1 cellular context compared by ENCODE assay signal in the genomic region with DNA sequence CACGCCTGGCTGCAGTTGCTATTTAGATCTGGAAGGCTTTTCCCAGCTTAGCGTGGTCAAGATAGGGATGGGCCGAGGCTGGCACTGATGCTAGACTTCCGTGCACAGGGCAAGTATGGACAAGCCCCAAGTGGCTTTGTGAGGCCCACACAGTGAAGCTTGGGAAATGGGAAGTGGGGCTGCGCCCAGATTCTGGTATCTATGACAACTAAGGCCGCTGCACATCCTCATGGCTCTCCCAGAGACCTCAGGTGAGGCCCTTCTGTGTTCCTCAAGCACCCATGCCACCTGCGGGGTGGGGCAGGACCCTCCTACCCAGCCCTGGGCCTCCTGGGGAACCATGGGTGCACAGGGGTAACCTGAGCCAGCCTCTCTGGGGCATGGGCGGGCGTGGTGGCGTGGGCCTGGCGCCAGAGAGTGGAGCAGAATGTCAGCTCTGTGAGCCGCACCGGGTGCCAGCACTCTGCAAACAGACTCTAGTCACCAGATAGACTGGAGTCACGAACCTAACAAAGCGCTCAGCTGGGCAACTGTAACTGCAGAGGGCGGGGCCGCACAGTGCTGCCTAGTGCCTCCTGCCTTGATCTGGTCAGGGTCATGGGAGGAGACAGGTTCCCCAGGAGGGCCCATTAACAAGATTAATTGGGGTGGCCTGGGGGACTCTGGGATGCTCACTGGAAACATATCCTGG.
TF ChIP-seq lines count a peak whose summit lies in the region.

No MANE protein-coding gene starts in this region.

TF ChIP-seq in HepG2, 621 proteins besides CTCF, POLR2A, EP300 and RAD21 (continued from another document and continues in another):
- TF ChIP-seq, protein P1, sequence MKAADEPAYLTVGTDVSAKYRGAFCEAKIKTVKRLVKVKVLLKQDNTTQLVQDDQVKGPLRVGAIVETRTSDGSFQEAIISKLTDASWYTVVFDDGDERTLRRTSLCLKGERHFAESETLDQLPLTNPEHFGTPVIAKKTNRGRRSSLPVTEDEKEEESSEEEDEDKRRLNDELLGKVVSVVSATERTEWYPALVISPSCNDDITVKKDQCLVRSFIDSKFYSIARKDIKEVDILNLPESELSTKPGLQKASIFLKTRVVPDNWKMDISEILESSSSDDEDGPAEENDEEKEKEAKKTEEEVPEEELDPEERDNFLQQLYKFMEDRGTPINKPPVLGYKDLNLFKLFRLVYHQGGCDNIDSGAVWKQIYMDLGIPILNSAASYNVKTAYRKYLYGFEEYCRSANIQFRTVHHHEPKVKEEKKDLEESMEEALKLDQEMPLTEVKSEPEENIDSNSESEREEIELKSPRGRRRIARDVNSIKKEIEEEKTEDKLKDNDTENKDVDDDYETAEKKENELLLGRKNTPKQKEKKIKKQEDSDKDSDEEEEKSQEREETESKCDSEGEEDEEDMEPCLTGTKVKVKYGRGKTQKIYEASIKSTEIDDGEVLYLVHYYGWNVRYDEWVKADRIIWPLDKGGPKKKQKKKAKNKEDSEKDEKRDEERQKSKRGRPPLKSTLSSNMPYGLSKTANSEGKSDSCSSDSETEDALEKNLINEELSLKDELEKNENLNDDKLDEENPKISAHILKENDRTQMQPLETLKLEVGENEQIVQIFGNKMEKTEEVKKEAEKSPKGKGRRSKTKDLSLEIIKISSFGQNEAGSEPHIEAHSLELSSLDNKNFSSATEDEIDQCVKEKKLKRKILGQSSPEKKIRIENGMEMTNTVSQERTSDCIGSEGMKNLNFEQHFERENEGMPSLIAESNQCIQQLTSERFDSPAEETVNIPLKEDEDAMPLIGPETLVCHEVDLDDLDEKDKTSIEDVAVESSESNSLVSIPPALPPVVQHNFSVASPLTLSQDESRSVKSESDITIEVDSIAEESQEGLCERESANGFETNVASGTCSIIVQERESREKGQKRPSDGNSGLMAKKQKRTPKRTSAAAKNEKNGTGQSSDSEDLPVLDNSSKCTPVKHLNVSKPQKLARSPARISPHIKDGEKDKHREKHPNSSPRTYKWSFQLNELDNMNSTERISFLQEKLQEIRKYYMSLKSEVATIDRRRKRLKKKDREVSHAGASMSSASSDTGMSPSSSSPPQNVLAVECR (CRISPR knock-in tag; IDR thresholded peaks at IDR 0.05; ENCODE audit: borderline replicate concordance) = peak; percentile 15; the same call in 1 of the 2 replicates
- TF ChIP-seq BORCS8-MEF2B (CRISPR knock-in tag; IDR thresholded peaks at IDR 0.05) = no peak
- TF ChIP-seq ZNF350 (CRISPR knock-in tag; IDR thresholded peaks at IDR 0.05; ENCODE audit: borderline replicate concordance, low read depth) = peak; percentile 18; the same call in 1 of the 2 replicates
- no peak for TF ChIP-seq ZBTB8A (CRISPR knock-in tag; IDR thresholded peaks at IDR 0.05; ENCODE audit: borderline replicate concordance, low read depth)
- no peak for TF ChIP-seq KLF13 (CRISPR knock-in tag; IDR thresholded peaks at IDR 0.05)
- peak; percentile 25; the same call in 1 of the 2 replicates for TF ChIP-seq ZNF644 (CRISPR knock-in tag; IDR thresholded peaks at IDR 0.05; ENCODE audit: low read depth)
- TF ChIP-seq, protein P2, sequence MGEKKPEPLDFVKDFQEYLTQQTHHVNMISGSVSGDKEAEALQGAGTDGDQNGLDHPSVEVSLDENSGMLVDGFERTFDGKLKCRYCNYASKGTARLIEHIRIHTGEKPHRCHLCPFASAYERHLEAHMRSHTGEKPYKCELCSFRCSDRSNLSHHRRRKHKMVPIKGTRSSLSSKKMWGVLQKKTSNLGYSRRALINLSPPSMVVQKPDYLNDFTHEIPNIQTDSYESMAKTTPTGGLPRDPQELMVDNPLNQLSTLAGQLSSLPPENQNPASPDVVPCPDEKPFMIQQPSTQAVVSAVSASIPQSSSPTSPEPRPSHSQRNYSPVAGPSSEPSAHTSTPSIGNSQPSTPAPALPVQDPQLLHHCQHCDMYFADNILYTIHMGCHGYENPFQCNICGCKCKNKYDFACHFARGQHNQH (CRISPR knock-in tag; IDR thresholded peaks at IDR 0.05) = peak; percentile 37; the same call in 1 of the 2 replicates
- TF ChIP-seq RFX5 (IDR thresholded peaks at IDR 0.05; ENCODE audit: low read depth, low read length) = no peak
- TF ChIP-seq PRPF4 (IDR thresholded peaks at IDR 0.05; ENCODE audit: low read depth, low read length, poor library complexity, severe bottlenecking) = no peak
- 0 out of 2 replicates have a peak, but pooled peaks have one; percentile 33 for TF ChIP-seq HMG20A (CRISPR knock-in tag; IDR thresholded peaks at IDR 0.05; ENCODE audit: borderline replicate concordance)
- TF ChIP-seq, protein P3, sequence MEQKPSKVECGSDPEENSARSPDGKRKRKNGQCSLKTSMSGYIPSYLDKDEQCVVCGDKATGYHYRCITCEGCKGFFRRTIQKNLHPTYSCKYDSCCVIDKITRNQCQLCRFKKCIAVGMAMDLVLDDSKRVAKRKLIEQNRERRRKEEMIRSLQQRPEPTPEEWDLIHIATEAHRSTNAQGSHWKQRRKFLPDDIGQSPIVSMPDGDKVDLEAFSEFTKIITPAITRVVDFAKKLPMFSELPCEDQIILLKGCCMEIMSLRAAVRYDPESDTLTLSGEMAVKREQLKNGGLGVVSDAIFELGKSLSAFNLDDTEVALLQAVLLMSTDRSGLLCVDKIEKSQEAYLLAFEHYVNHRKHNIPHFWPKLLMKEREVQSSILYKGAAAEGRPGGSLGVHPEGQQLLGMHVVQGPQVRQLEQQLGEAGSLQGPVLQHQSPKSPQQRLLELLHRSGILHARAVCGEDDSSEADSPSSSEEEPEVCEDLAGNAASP (CRISPR knock-in tag; IDR thresholded peaks at IDR 0.05; ENCODE audit: borderline replicate concordance) = peak; percentile 91; the same call in 1 of the 2 replicates
- TF ChIP-seq, protein P4, sequence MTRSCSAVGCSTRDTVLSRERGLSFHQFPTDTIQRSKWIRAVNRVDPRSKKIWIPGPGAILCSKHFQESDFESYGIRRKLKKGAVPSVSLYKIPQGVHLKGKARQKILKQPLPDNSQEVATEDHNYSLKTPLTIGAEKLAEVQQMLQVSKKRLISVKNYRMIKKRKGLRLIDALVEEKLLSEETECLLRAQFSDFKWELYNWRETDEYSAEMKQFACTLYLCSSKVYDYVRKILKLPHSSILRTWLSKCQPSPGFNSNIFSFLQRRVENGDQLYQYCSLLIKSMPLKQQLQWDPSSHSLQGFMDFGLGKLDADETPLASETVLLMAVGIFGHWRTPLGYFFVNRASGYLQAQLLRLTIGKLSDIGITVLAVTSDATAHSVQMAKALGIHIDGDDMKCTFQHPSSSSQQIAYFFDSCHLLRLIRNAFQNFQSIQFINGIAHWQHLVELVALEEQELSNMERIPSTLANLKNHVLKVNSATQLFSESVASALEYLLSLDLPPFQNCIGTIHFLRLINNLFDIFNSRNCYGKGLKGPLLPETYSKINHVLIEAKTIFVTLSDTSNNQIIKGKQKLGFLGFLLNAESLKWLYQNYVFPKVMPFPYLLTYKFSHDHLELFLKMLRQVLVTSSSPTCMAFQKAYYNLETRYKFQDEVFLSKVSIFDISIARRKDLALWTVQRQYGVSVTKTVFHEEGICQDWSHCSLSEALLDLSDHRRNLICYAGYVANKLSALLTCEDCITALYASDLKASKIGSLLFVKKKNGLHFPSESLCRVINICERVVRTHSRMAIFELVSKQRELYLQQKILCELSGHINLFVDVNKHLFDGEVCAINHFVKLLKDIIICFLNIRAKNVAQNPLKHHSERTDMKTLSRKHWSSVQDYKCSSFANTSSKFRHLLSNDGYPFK (CRISPR knock-in tag; IDR thresholded peaks at IDR 0.05; ENCODE audit: borderline replicate concordance) = peak; percentile 70
- no peak for TF ChIP-seq MED13 (CRISPR knock-in tag; IDR thresholded peaks at IDR 0.05)
- TF ChIP-seq ZMYM4 (CRISPR knock-in tag; IDR thresholded peaks at IDR 0.05) = 0 out of 2 replicates have a peak, but pooled peaks have one; percentile 11
- peak; percentile 78 for TF ChIP-seq SAP130 (CRISPR knock-in tag; IDR thresholded peaks at IDR 0.05; ENCODE audit: low read depth)
- 0 out of 2 replicates have a peak, but pooled peaks have one; percentile 43 for TF ChIP-seq ZNF431 (CRISPR knock-in tag; IDR thresholded peaks at IDR 0.05; ENCODE audit: borderline replicate concordance, low read depth)
- TF ChIP-seq SP5 (CRISPR knock-in tag; IDR thresholded peaks at IDR 0.05; ENCODE audit: borderline replicate concordance, low read depth) = peak; percentile 95
- TF ChIP-seq FOXA1 (IDR thresholded peaks at IDR 0.05) = no peak
- peak; percentile 64 for TF ChIP-seq FOXA1 (CRISPR knock-in tag; IDR thresholded peaks at IDR 0.05)
- TF ChIP-seq GATA4 (IDR thresholded peaks at IDR 0.05; ENCODE audit: borderline replicate concordance, low read depth) = peak; percentile 24; the same call in 1 of the 2 replicates
- no peak for TF ChIP-seq AGO1 (IDR thresholded peaks at IDR 0.05; ENCODE audit: low read depth, low read length, poor library complexity, severe bottlenecking)
- TF ChIP-seq POLR2AphosphoS2 (IDR thresholded peaks at IDR 0.05; ENCODE audit: low read depth, low read length) = no peak
- TF ChIP-seq FOXA3 (CRISPR knock-in tag; IDR thresholded peaks at IDR 0.05) = peak; percentile 63
- TF ChIP-seq ZFP41 (CRISPR knock-in tag; IDR thresholded peaks at IDR 0.05; ENCODE audit: borderline replicate concordance) = no peak
- no peak for TF ChIP-seq ARHGAP35 (CRISPR knock-in tag; IDR thresholded peaks at IDR 0.05; ENCODE audit: borderline replicate concordance)
- TF ChIP-seq PTBP1 (IDR thresholded peaks at IDR 0.05; ENCODE audit: low read depth, low read length, poor library complexity, severe bottlenecking) = no peak
- TF ChIP-seq ZNF256 (CRISPR knock-in tag; conservative IDR thresholded peaks at IDR 0.05) = 0 out of 2 replicates have a peak, but pooled peaks have one; percentile 19
- no peak for TF ChIP-seq NFE2L1 (CRISPR knock-in tag; IDR thresholded peaks at IDR 0.05; ENCODE audit: borderline replicate concordance)
- 0 out of 2 replicates have a peak, but pooled peaks have one; percentile 19 for TF ChIP-seq BRD4 (CRISPR knock-in tag; IDR thresholded peaks at IDR 0.05)
- TF ChIP-seq TCF7L2 (IDR thresholded peaks at IDR 0.05; ENCODE audit: low read depth, low read length) = no peak
- TF ChIP-seq, protein P5, sequence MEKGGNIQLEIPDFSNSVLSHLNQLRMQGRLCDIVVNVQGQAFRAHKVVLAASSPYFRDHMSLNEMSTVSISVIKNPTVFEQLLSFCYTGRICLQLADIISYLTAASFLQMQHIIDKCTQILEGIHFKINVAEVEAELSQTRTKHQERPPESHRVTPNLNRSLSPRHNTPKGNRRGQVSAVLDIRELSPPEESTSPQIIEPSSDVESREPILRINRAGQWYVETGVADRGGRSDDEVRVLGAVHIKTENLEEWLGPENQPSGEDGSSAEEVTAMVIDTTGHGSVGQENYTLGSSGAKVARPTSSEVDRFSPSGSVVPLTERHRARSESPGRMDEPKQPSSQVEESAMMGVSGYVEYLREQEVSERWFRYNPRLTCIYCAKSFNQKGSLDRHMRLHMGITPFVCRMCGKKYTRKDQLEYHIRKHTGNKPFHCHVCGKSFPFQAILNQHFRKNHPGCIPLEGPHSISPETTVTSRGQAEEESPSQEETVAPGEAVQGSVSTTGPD (CRISPR knock-in tag; IDR thresholded peaks at IDR 0.05) = 0 out of 2 replicates have a peak, but pooled peaks have one; percentile 26
- TF ChIP-seq ZNF335 (CRISPR knock-in tag; IDR thresholded peaks at IDR 0.05) = no peak
- TF ChIP-seq, protein P6, sequence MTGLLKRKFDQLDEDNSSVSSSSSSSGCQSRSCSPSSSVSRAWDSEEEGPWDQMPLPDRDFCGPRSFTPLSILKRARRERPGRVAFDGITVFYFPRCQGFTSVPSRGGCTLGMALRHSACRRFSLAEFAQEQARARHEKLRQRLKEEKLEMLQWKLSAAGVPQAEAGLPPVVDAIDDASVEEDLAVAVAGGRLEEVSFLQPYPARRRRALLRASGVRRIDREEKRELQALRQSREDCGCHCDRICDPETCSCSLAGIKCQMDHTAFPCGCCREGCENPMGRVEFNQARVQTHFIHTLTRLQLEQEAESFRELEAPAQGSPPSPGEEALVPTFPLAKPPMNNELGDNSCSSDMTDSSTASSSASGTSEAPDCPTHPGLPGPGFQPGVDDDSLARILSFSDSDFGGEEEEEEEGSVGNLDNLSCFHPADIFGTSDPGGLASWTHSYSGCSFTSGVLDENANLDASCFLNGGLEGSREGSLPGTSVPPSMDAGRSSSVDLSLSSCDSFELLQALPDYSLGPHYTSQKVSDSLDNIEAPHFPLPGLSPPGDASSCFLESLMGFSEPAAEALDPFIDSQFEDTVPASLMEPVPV (CRISPR knock-in tag; IDR thresholded peaks at IDR 0.05) = peak; percentile 23; the same call in 1 of the 2 replicates
- TF ChIP-seq KDM5B (CRISPR knock-in tag; IDR thresholded peaks at IDR 0.05; ENCODE audit: borderline replicate concordance) = peak; percentile 45; the same call in 1 of the 2 replicates
- TF ChIP-seq POLR2G (IDR thresholded peaks at IDR 0.05; ENCODE audit: low read depth, low read length) = peak; percentile 48
- TF ChIP-seq, protein P7, sequence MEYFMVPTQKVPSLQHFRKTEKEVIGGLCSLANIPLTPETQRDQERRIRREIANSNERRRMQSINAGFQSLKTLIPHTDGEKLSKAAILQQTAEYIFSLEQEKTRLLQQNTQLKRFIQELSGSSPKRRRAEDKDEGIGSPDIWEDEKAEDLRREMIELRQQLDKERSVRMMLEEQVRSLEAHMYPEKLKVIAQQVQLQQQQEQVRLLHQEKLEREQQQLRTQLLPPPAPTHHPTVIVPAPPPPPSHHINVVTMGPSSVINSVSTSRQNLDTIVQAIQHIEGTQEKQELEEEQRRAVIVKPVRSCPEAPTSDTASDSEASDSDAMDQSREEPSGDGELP (IDR thresholded peaks at IDR 0.05; ENCODE audit: borderline replicate concordance, low read depth) = peak; percentile 95
- TF ChIP-seq, protein P8, sequence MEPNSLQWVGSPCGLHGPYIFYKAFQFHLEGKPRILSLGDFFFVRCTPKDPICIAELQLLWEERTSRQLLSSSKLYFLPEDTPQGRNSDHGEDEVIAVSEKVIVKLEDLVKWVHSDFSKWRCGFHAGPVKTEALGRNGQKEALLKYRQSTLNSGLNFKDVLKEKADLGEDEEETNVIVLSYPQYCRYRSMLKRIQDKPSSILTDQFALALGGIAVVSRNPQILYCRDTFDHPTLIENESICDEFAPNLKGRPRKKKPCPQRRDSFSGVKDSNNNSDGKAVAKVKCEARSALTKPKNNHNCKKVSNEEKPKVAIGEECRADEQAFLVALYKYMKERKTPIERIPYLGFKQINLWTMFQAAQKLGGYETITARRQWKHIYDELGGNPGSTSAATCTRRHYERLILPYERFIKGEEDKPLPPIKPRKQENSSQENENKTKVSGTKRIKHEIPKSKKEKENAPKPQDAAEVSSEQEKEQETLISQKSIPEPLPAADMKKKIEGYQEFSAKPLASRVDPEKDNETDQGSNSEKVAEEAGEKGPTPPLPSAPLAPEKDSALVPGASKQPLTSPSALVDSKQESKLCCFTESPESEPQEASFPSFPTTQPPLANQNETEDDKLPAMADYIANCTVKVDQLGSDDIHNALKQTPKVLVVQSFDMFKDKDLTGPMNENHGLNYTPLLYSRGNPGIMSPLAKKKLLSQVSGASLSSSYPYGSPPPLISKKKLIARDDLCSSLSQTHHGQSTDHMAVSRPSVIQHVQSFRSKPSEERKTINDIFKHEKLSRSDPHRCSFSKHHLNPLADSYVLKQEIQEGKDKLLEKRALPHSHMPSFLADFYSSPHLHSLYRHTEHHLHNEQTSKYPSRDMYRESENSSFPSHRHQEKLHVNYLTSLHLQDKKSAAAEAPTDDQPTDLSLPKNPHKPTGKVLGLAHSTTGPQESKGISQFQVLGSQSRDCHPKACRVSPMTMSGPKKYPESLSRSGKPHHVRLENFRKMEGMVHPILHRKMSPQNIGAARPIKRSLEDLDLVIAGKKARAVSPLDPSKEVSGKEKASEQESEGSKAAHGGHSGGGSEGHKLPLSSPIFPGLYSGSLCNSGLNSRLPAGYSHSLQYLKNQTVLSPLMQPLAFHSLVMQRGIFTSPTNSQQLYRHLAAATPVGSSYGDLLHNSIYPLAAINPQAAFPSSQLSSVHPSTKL (CRISPR knock-in tag; IDR thresholded peaks at IDR 0.05) = peak; percentile 76
- TF ChIP-seq RARA (CRISPR knock-in tag; IDR thresholded peaks at IDR 0.05) = peak; percentile 76
- TF ChIP-seq HOXA3 (CRISPR knock-in tag; IDR thresholded peaks at IDR 0.05) = peak; percentile 13; the same call in 1 of the 2 replicates
- TF ChIP-seq PCBP1 (IDR thresholded peaks at IDR 0.05; ENCODE audit: borderline replicate concordance, low read depth, low read length) = 0 out of 2 replicates have a peak, but pooled peaks have one; percentile 37
- TF ChIP-seq TBP (CRISPR knock-in tag; IDR thresholded peaks at IDR 0.05) = no peak
